In genomic region chr18:23614891-23615290, GRCh38 we compare ENCODE assay signal across 16 cellular contexts.
A peak's percentile ranks its signal among the peaks of the same experiment; 100 is the strongest.
DNase-seq lines count a peak whose midpoint lies in the region; ATAC-seq and TF ChIP-seq lines count a peak whose summit lies in the region.
"Had no signal": no experiment of that assay in that cellular context is flagged by ENCODE, and none has a peak within 500 bp of the region (broad histone marks: within the 10 kb centered on the region; RNA-seq: fewer than 3 reads in every experiment).

No MANE protein-coding gene starts in this region.

- H3K36me3 ChIP-seq in KMS-11 (ENCODE audit: insufficient read depth) (no peaks in the 10 kb centered on the region), parathyroid adenoma (ENCODE audit: control insufficient read depth, insufficient read depth, low read length) (no peaks in the 10 kb centered on the region)
- H3K36me3 ChIP-seq: BLaER1 treated with 17β-estradiol and CSF1 and Interleukin-3, amounts not matched to agents 10 nM and 100 nM had no signal

- H3K9ac ChIP-seq in KMS-11 (peak overlapping the region; percentile 45; the same call in 1 of the 2 replicates), parathyroid adenoma (no peak overlapping the region)
- H3K9ac ChIP-seq: BLaER1 treated with 17β-estradiol and CSF1 and Interleukin-3, amounts not matched to agents 10 nM and 100 nM had no signal

- no peaks in the 10 kb centered on the region for H3K9me3 ChIP-seq in parathyroid adenoma (ENCODE audit: control insufficient read depth, low read length)
- H3K9me3 ChIP-seq: A549; BLaER1 treated with 17β-estradiol and CSF1 and Interleukin-3, amounts not matched to agents 10 nM and 100 nM; Caco-2 had no signal

- H3K27me3 ChIP-seq in KMS-11 (ENCODE audit: insufficient read depth, low read depth) (no peaks in the 10 kb centered on the region), parathyroid adenoma (ENCODE audit: control insufficient read depth, insufficient read depth, low read length) (no peaks in the 10 kb centered on the region)

- no peak for TF ChIP-seq CTCF in KMS-11 (conservative IDR thresholded peaks at IDR 0.05; ENCODE audit: low read depth, low read length)
- TF ChIP-seq CTCF in VCaP (conservative IDR thresholded peaks at IDR 0.05): no peak
- TF ChIP-seq CTCF in parathyroid adenoma (IDR thresholded peaks at IDR 0.05): no peak

- H3K4me3 ChIP-seq in KMS-11 (IDR thresholded peaks at IDR 0.05; ENCODE audit: insufficient read depth, low read depth, low read length): no peak overlapping the region
- H3K4me3 ChIP-seq in parathyroid adenoma (ENCODE audit: low read depth, low read length): peak overlapping the region; percentile 26
- H3K4me3 ChIP-seq: A549; BLaER1 treated with 17β-estradiol and CSF1 and Interleukin-3, amounts not matched to agents 10 nM and 100 nM had no signal

- H3K79me2 ChIP-seq in KMS-11 (ENCODE audit: insufficient read depth, low read depth) (no peaks in the 10 kb centered on the region), parathyroid adenoma (no peaks in the 10 kb centered on the region)

- peak overlapping the region; percentile 86 for H3K27ac ChIP-seq in KMS-11
- H3K27ac ChIP-seq in VCaP: peak overlapping the region; percentile 85; the same call in 1 of the 2 replicates
- peak overlapping the region; percentile 99 for H3K27ac ChIP-seq in parathyroid adenoma
- H3K27ac ChIP-seq in caudate nucleus (ENCODE audit: low read depth, low read length): no peak overlapping the region
- H3K27ac ChIP-seq: 22Rv1; BLaER1 treated with 17β-estradiol and CSF1 and Interleukin-3, amounts not matched to agents 10 nM and 100 nM had no signal

- H4K20me1 ChIP-seq in KMS-11 (ENCODE audit: insufficient read depth): no peaks in the 10 kb centered on the region
- H4K20me1 ChIP-seq: BLaER1 treated with 17β-estradiol and CSF1 and Interleukin-3, amounts not matched to agents 10 nM and 100 nM had no signal

- H2AFZ ChIP-seq in KMS-11 (ENCODE audit: low read depth) (peak overlapping the region; percentile 38; the same call in 1 of the 2 replicates), parathyroid adenoma (no peak overlapping the region)

- no peak for ATAC-seq in HG02642 (IDR thresholded peaks at IDR 0.05; ENCODE audit: poor library complexity, unreplicated experiment)
- ATAC-seq: A549; CD8-positive, alpha-beta T cell had no signal

- H3K4me1 ChIP-seq in KMS-11 (ENCODE audit: low read depth, poor library complexity, severe bottlenecking): peaks cover 66% of the 10 kb centered on the region
- H3K4me1 ChIP-seq in parathyroid adenoma: peaks cover 64% of the 10 kb centered on the region

- DNase-seq in caudate nucleus (lab: John Stamatoyannopoulos, UW) (no peak), Kasumi-1 (lab: John Stamatoyannopoulos, UW) (no peak)
- DNase-seq: AML-193; Caco-2; Calu3; CD4-positive, alpha-beta T cell; CD8-positive, alpha-beta T cell; DMS79 treated with DMSO at 0.1 percent for 48 hours; GF-D8 had no signal

- peak overlapping the region; percentile 61 for H3K4me2 ChIP-seq in KMS-11
- H3K4me2 ChIP-seq in parathyroid adenoma (ENCODE audit: low read length): peak overlapping the region; percentile 31
- H3K4me2 ChIP-seq: A549; BLaER1 treated with 17β-estradiol and CSF1 and Interleukin-3, amounts not matched to agents 10 nM and 100 nM had no signal
